1 cellular context compared by ENCODE assay signal in the genomic region with DNA sequence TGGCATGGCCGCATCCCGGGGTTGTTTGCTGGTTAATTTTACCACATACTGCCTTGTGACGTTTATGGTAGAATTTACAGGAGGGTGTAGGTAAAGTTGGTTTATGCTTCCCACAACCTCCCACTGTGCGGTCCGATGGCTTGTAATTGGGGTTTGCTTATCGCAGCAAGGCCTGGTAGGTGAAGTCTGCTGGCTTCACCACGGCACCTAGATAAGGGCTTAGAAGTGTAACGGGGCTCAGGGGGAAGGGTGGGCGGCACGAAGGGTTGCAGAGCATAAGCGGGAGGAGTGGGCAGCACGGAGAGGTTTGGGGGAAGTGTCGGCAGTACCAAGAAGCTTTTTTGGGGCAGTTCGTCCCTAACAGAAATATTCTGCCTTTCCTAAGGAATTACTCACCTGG.
TF ChIP-seq lines count a peak whose summit lies in the region.

No MANE protein-coding gene starts in this region.

TF ChIP-seq in H1, 55 proteins besides CTCF, POLR2A, EP300 and RAD21:
- TF ChIP-seq SIX5 (IDR thresholded peaks at IDR 0.05; ENCODE audit: low read depth, low read length) (no peak), CBX5 (IDR thresholded peaks at IDR 0.05; ENCODE audit: low read depth, low read length) (no peak), JUND (IDR thresholded peaks at IDR 0.05; ENCODE audit: low read length) (no peak)
- TF ChIP-seq, protein P1, sequence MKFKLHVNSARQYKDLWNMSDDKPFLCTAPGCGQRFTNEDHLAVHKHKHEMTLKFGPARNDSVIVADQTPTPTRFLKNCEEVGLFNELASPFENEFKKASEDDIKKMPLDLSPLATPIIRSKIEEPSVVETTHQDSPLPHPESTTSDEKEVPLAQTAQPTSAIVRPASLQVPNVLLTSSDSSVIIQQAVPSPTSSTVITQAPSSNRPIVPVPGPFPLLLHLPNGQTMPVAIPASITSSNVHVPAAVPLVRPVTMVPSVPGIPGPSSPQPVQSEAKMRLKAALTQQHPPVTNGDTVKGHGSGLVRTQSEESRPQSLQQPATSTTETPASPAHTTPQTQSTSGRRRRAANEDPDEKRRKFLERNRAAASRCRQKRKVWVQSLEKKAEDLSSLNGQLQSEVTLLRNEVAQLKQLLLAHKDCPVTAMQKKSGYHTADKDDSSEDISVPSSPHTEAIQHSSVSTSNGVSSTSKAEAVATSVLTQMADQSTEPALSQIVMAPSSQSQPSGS (IDR thresholded peaks at IDR 0.05; ENCODE audit: low read length), result no peak
